Comparison of ENCODE assay signal across 1 cellular context in the genomic region with DNA sequence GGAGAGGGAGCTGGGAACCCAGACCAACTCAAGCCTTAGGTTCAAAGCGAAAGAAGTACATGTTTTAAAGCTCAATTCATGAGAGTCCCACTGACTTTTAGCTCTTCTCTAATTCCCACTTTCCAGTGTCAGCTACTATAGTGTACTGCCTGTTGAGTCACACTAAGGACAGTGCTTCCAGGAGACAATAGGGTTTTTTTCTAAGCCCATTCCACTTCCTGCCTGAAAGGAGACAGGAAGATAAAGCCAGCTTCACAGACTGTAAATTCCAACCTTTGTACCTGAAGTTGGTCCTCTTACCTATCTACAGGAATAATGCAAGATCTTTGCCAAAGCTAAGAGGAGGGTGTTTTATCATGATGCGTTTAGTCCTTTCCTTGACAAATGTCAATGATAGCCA.
TF ChIP-seq lines count a peak whose summit lies in the region.

No MANE protein-coding gene starts in this region.

TF ChIP-seq in GM23338, 12 proteins besides CTCF, POLR2A, EP300 and RAD21 (continued from another document):
- TF ChIP-seq, protein P1, sequence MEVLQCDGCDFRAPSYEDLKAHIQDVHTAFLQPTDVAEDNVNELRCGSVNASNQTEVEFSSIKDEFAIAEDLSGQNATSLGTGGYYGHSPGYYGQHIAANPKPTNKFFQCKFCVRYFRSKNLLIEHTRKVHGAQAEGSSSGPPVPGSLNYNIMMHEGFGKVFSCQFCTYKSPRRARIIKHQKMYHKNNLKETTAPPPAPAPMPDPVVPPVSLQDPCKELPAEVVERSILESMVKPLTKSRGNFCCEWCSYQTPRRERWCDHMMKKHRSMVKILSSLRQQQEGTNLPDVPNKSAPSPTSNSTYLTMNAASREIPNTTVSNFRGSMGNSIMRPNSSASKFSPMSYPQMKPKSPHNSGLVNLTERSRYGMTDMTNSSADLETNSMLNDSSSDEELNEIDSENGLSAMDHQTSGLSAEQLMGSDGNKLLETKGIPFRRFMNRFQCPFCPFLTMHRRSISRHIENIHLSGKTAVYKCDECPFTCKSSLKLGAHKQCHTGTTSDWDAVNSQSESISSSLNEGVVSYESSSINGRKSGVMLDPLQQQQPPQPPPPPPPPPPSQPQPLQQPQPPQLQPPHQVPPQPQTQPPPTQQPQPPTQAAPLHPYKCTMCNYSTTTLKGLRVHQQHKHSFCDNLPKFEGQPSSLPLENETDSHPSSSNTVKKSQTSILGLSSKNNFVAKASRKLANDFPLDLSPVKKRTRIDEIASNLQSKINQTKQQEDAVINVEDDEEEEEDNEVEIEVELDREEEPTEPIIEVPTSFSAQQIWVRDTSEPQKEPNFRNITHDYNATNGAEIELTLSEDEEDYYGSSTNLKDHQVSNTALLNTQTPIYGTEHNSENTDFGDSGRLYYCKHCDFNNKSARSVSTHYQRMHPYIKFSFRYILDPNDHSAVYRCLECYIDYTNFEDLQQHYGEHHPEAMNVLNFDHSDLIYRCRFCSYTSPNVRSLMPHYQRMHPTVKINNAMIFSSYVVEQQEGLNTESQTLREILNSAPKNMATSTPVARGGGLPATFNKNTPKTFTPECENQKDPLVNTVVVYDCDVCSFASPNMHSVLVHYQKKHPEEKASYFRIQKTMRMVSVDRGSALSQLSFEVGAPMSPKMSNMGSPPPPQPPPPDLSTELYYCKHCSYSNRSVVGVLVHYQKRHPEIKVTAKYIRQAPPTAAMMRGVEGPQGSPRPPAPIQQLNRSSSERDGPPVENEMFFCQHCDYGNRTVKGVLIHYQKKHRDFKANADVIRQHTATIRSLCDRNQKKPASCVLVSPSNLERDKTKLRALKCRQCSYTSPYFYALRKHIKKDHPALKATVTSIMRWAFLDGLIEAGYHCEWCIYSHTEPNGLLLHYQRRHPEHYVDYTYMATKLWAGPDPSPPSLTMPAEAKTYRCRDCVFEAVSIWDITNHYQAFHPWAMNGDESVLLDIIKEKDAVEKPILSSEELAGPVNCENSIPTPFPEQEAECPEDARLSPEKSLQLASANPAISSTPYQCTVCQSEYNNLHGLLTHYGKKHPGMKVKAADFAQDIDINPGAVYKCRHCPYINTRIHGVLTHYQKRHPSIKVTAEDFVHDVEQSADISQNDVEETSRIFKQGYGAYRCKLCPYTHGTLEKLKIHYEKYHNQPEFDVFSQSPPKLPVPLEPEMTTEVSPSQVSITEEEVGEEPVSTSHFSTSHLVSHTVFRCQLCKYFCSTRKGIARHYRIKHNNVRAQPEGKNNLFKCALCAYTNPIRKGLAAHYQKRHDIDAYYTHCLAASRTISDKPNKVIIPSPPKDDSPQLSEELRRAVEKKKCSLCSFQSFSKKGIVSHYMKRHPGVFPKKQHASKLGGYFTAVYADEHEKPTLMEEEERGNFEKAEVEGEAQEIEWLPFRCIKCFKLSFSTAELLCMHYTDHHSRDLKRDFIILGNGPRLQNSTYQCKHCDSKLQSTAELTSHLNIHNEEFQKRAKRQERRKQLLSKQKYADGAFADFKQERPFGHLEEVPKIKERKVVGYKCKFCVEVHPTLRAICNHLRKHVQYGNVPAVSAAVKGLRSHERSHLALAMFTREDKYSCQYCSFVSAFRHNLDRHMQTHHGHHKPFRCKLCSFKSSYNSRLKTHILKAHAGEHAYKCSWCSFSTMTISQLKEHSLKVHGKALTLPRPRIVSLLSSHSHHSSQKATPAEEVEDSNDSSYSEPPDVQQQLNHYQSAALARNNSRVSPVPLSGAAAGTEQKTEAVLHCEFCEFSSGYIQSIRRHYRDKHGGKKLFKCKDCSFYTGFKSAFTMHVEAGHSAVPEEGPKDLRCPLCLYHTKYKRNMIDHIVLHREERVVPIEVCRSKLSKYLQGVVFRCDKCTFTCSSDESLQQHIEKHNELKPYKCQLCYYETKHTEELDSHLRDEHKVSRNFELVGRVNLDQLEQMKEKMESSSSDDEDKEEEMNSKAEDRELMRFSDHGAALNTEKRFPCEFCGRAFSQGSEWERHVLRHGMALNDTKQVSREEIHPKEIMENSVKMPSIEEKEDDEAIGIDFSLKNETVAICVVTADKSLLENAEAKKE (CRISPR knock-in tag; IDR thresholded peaks at IDR 0.05) = no peak
- no peak for TF ChIP-seq NANOG (IDR thresholded peaks at IDR 0.05; ENCODE audit: borderline replicate concordance)
- TF ChIP-seq ZNF331 (CRISPR knock-in tag; IDR thresholded peaks at IDR 0.05; ENCODE audit: low read depth) = no peak
- no peak for TF ChIP-seq ZNF114 (CRISPR knock-in tag; IDR thresholded peaks at IDR 0.05)
- TF ChIP-seq, protein P2, sequence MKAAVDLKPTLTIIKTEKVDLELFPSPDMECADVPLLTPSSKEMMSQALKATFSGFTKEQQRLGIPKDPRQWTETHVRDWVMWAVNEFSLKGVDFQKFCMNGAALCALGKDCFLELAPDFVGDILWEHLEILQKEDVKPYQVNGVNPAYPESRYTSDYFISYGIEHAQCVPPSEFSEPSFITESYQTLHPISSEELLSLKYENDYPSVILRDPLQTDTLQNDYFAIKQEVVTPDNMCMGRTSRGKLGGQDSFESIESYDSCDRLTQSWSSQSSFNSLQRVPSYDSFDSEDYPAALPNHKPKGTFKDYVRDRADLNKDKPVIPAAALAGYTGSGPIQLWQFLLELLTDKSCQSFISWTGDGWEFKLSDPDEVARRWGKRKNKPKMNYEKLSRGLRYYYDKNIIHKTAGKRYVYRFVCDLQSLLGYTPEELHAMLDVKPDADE (IDR thresholded peaks at IDR 0.05) = no peak
- TF ChIP-seq EZH2phosphoT487 (IDR thresholded peaks at IDR 0.05; ENCODE audit: unreplicated experiment) = no peak
- TF ChIP-seq EZH2 (IDR thresholded peaks at IDR 0.05; ENCODE audit: low read depth, unreplicated experiment) = no peak
- no peak for TF ChIP-seq POLR2AphosphoS5 (IDR thresholded peaks at IDR 0.05; ENCODE audit: low read depth)
- no peak for TF ChIP-seq STAT1 (IDR thresholded peaks at IDR 0.05; ENCODE audit: unreplicated experiment)
- TF ChIP-seq CREB1 (CRISPR knock-in tag; IDR thresholded peaks at IDR 0.05; ENCODE audit: low read depth) = no peak
